25 cellular contexts compared by ENCODE assay signal in the genomic region with DNA sequence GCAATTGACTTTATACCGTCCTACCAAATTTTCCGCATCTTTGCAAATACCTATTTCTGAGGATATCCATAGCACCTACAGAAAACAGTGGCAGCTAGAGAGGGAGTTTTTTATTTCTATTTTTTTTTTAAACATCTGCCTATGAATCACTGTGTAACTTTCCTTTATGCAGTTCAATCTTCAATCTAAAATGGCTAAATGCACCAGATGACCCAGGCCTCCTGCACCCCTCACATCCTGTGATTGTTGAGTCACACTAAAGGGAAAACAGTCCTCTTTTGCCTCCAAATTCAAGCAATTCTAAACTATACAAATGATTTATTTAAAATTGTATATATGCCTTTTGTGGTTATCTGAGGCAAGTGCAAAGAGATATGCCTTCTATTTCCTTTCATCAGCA. TPM values are rescaled to one million over a fixed set of nuclear protein-coding genes. Genes with fewer than 3 reads are reported as not detected.
DNase-seq lines count a peak whose midpoint lies in the region; ATAC-seq and TF ChIP-seq lines count a peak whose summit lies in the region.
"Had no signal": no experiment of that assay in that cellular context is flagged by ENCODE, and none has a peak within 500 bp of the region (broad histone marks: within the 10 kb centered on the region; RNA-seq: fewer than 3 reads in every experiment).

No MANE protein-coding gene starts in this region.

- no peak for TF ChIP-seq CTCF in fibroblast of villous mesenchyme (IDR thresholded peaks at IDR 0.05; ENCODE audit: insufficient read depth, low read depth, low read length)

- peaks cover 17% of the 10 kb centered on the region for H3K27me3 Mint-ChIP-seq in activated T-cell treated with anti-CD3 and anti-CD28 coated beads, Interleukin-2, amount 50 U/mL, for 72 hours (ENCODE audit: low read depth)
- peaks cover 3% of the 10 kb centered on the region for H3K27me3 Mint-ChIP-seq in activated T-cell treated with anti-CD3 and anti-CD28 coated beads, Interleukin-2, amount 50 U/mL, for 24 hours
- peaks cover 4% of the 10 kb centered on the region for H3K27me3 Mint-ChIP-seq in T-helper 17 cell
- H3K27me3 Mint-ChIP-seq: activated naive CD4-positive, alpha-beta T cell treated with anti-CD3 and anti-CD28 coated beads, Interleukin-2, amount 50 U/mL, for 24 hours had no signal

- no peak overlapping the region for H3K4me3 ChIP-seq in fibroblast of villous mesenchyme (ENCODE audit: low read depth, low read length)
- H3K4me3 ChIP-seq: A549; BLaER1 treated with 17β-estradiol and CSF1 and Interleukin-3, amounts not matched to agents 10 nM and 100 nM; K562; pancreas; right lobe of liver; upper lobe of right lung had no signal

- DNase-seq in activated T-cell treated with anti-CD3 and anti-CD28 coated beads, Interleukin-2, amount 50 U/mL, for 72 hours = no peak
- no peak for DNase-seq in activated T-cell treated with anti-CD3 and anti-CD28 coated beads, Interleukin-2, amount 50 U/mL, for 24 hours
- no peak for DNase-seq in T-helper 17 cell
- peak; percentile 21 for DNase-seq in fibroblast of villous mesenchyme (ENCODE audit: low read depth)
- no peak for DNase-seq in stimulated activated effector memory CD8-positive, alpha-beta T cell treated with anti-CD3 and anti-CD28 coated beads, Interleukin-12 subunit alpha, Interleukin-12 subunit beta, amount 100 ng/mL, for 72 hours (ENCODE audit: low spot score in 2 of 2)
- no peak for DNase-seq in stimulated activated naive CD4-positive, alpha-beta T cell treated with Interleukin-2 at 50 U/mL for 16 hours (lab: John Stamatoyannopoulos, UW)
- no peak for DNase-seq in NCI-H446 treated with DMSO at 0.1 percent for 48 hours (lab: John Stamatoyannopoulos, UW)
- DNase-seq in middle frontal gyrus (ENCODE audit: extremely low spot score, low spot score) = no peak
- DNase-seq: activated CD4-positive, CD25-positive, alpha-beta regulatory T cell treated with anti-CD3 and anti-CD28 coated beads, Interleukin-2, amount 50 U/mL, for 72 hours; anterior cingulate cortex; erythroblast; NCI-H187 treated with DMSO at 0.1 percent for 48 hours; NCI-H748 treated with DMSO at 0.1 percent for 48 hours; pancreas; right lobe of liver; stimulated activated CD4-positive, alpha-beta T cell treated with anti-CD3 and anti-CD28 coated beads, Interleukin-15, amount 100 ng/mL, for 24 hours; upper lobe of right lung had no signal

- no peaks in the 10 kb centered on the region for H3K9me3 ChIP-seq in T-helper 17 cell (ENCODE audit: control insufficient read depth, low read length, poor library complexity, severe bottlenecking)
- H3K9me3 ChIP-seq: A549, pancreas, right lobe of liver, upper lobe of right lung had no signal

- H3K27ac Mint-ChIP-seq in activated T-cell treated with anti-CD3 and anti-CD28 coated beads, Interleukin-2, amount 50 U/mL, for 72 hours = no peak overlapping the region
- no peak overlapping the region for H3K27ac Mint-ChIP-seq in activated T-cell treated with anti-CD3 and anti-CD28 coated beads, Interleukin-2, amount 50 U/mL, for 24 hours
- peak overlapping the region; percentile 34 for H3K27ac Mint-ChIP-seq in T-helper 17 cell
- no peak overlapping the region for H3K27ac Mint-ChIP-seq in stimulated activated effector memory CD8-positive, alpha-beta T cell treated with anti-CD3 and anti-CD28 coated beads, Interleukin-12 subunit alpha, Interleukin-12 subunit beta, amount 100 ng/mL, for 72 hours
- H3K27ac Mint-ChIP-seq: activated naive CD4-positive, alpha-beta T cell treated with anti-CD3 and anti-CD28 coated beads, Interleukin-2, amount 50 U/mL, for 24 hours; activated T-helper 1 cell treated with anti-CD3 and anti-CD28 coated beads, Interleukin-12 subunit alpha, Interleukin-12 subunit beta, Interleukin-2, Interleukin-4 antibody, amounts not matched to agents 30 ng/mL and 10 ng/mL and 1 ng/mL, durations not matched to agents 14 hours and 24 hours and 36 hours; natural killer cell treated with Interleukin-12 subunit alpha and Interleukin-12 subunit beta and Interleukin-15 and Interleukin-18, amount 100 ng/mL, for 72 hours had no signal

- peak; percentile 12 to 34 for ATAC-seq in activated T-cell treated with anti-CD3 and anti-CD28 coated beads, Interleukin-2, amount 50 U/mL, for 72 hours (replicated peaks in 1 of 2)
- ATAC-seq in T-helper 17 cell = no peak
- ATAC-seq in stimulated activated effector memory CD8-positive, alpha-beta T cell treated with anti-CD3 and anti-CD28 coated beads, Interleukin-12 subunit alpha, Interleukin-12 subunit beta, amount 100 ng/mL, for 72 hours = peak; percentile 45
- ATAC-seq: A549; HCT116; K562; natural killer cell treated with Interleukin-12 subunit alpha and Interleukin-12 subunit beta and Interleukin-15 and Interleukin-18, amount 100 ng/mL, for 72 hours; pancreas; right lobe of liver; Right ventricle myocardium inferior; upper lobe of right lung had no signal

- peaks cover 55% of the 10 kb centered on the region for H3K4me1 Mint-ChIP-seq in activated T-cell treated with anti-CD3 and anti-CD28 coated beads, Interleukin-2, amount 50 U/mL, for 72 hours (ENCODE audit: low read depth)
- H3K4me1 Mint-ChIP-seq in activated T-cell treated with anti-CD3 and anti-CD28 coated beads, Interleukin-2, amount 50 U/mL, for 24 hours (ENCODE audit: low read depth) = peaks cover 36% of the 10 kb centered on the region
- peaks cover 23% of the 10 kb centered on the region for H3K4me1 Mint-ChIP-seq in T-helper 17 cell
- peaks cover 18% of the 10 kb centered on the region for H3K4me1 Mint-ChIP-seq in stimulated activated effector memory CD8-positive, alpha-beta T cell treated with anti-CD3 and anti-CD28 coated beads, Interleukin-12 subunit alpha, Interleukin-12 subunit beta, amount 100 ng/mL, for 72 hours

- H3K9me3 Mint-ChIP-seq in activated T-cell treated with anti-CD3 and anti-CD28 coated beads, Interleukin-2, amount 50 U/mL, for 72 hours = peaks cover 0 to 4% of the 10 kb centered on the region in 2 donors
- H3K9me3 Mint-ChIP-seq in activated T-cell treated with anti-CD3 and anti-CD28 coated beads, Interleukin-2, amount 50 U/mL, for 24 hours = no peaks in the 10 kb centered on the region
- H3K9me3 Mint-ChIP-seq in stimulated activated effector memory CD8-positive, alpha-beta T cell treated with anti-CD3 and anti-CD28 coated beads, Interleukin-12 subunit alpha, Interleukin-12 subunit beta, amount 100 ng/mL, for 72 hours = no peaks in the 10 kb centered on the region
- H3K9me3 Mint-ChIP-seq: activated naive CD4-positive, alpha-beta T cell treated with anti-CD3 and anti-CD28 coated beads, Interleukin-2, amount 50 U/mL, for 24 hours; natural killer cell treated with Interleukin-12 subunit alpha and Interleukin-12 subunit beta and Interleukin-15 and Interleukin-18, amount 100 ng/mL, for 72 hours had no signal

- peaks cover 0 to 11% of the 10 kb centered on the region in 2 donors for H3K36me3 Mint-ChIP-seq in activated T-cell treated with anti-CD3 and anti-CD28 coated beads, Interleukin-2, amount 50 U/mL, for 72 hours (ENCODE audit: insufficient read depth in 2 of 2)
- H3K36me3 Mint-ChIP-seq in activated T-cell treated with anti-CD3 and anti-CD28 coated beads, Interleukin-2, amount 50 U/mL, for 24 hours (ENCODE audit: low read depth) = no peaks in the 10 kb centered on the region
- H3K36me3 Mint-ChIP-seq in T-helper 17 cell (ENCODE audit: low read depth) = no peaks in the 10 kb centered on the region
- H3K36me3 Mint-ChIP-seq in stimulated activated effector memory CD8-positive, alpha-beta T cell treated with anti-CD3 and anti-CD28 coated beads, Interleukin-12 subunit alpha, Interleukin-12 subunit beta, amount 100 ng/mL, for 72 hours = no peaks in the 10 kb centered on the region
- H3K36me3 Mint-ChIP-seq: activated naive CD4-positive, alpha-beta T cell treated with anti-CD3 and anti-CD28 coated beads, Interleukin-2, amount 50 U/mL, for 24 hours; natural killer cell treated with Interleukin-12 subunit alpha and Interleukin-12 subunit beta and Interleukin-15 and Interleukin-18, amount 100 ng/mL, for 72 hours had no signal

- H3K4me3 Mint-ChIP-seq in activated T-cell treated with anti-CD3 and anti-CD28 coated beads, Interleukin-2, amount 50 U/mL, for 72 hours = no peak overlapping the region
- no peak overlapping the region for H3K4me3 Mint-ChIP-seq in activated T-cell treated with anti-CD3 and anti-CD28 coated beads, Interleukin-2, amount 50 U/mL, for 24 hours
- H3K4me3 Mint-ChIP-seq in T-helper 17 cell = no peak overlapping the region
- H3K4me3 Mint-ChIP-seq in stimulated activated effector memory CD8-positive, alpha-beta T cell treated with anti-CD3 and anti-CD28 coated beads, Interleukin-12 subunit alpha, Interleukin-12 subunit beta, amount 100 ng/mL, for 72 hours = no peak overlapping the region
- H3K4me3 Mint-ChIP-seq: activated naive CD4-positive, alpha-beta T cell treated with anti-CD3 and anti-CD28 coated beads, Interleukin-2, amount 50 U/mL, for 24 hours; activated T-helper 1 cell treated with anti-CD3 and anti-CD28 coated beads, Interleukin-12 subunit alpha, Interleukin-12 subunit beta, Interleukin-2, Interleukin-4 antibody, amounts not matched to agents 30 ng/mL and 10 ng/mL and 1 ng/mL, durations not matched to agents 14 hours and 24 hours and 36 hours; natural killer cell treated with Interleukin-12 subunit alpha and Interleukin-12 subunit beta and Interleukin-15 and Interleukin-18, amount 100 ng/mL, for 72 hours had no signal

RNA-seq across cellular contexts. Expression of a gene that starts 20.1 kb away (rescaled TPM):
- 100 to 1,000 TPM; 106 to 118 TPM for total RNA-seq in activated T-cell treated with anti-CD3 and anti-CD28 coated beads, Interleukin-2, amount 50 U/mL, for 72 hours
- total RNA-seq in T-helper 17 cell = 10 to 100 TPM; 25.8 to 29.7 TPM
- 17.4 and 26.8 TPM in 2 replicates for total RNA-seq in fibroblast of villous mesenchyme
